ENCODE assay signal across 8 cellular contexts in genomic region chr3:98343647-98344507, GRCh38. TPM values are rescaled to one million over a fixed set of nuclear protein-coding genes. Genes with fewer than 3 reads are reported as not detected.
DNase-seq lines count a peak whose midpoint lies in the region; ATAC-seq and TF ChIP-seq lines count a peak whose summit lies in the region.

No MANE protein-coding gene starts in this region.

- H3K9me2 ChIP-seq in Karpas-422 (replicated peaks; ENCODE audit: insufficient read depth, low read length) = no peaks in the 10 kb centered on the region

- intact Hi-C loops in thyroid gland (cut with DNase I) = no loop called here

- no peak overlapping the region for H2AFZ ChIP-seq in Karpas-422 (ENCODE audit: low read length)

- ATAC-seq in GM21381 (IDR thresholded peaks at IDR 0.05; ENCODE audit: unreplicated experiment) = peak; percentile 61

- H3K36me3 ChIP-seq in Karpas-422 (ENCODE audit: insufficient read depth, low read length) = no peaks in the 10 kb centered on the region
- H3K36me3 ChIP-seq in thyroid gland = no peaks in the 10 kb centered on the region

- no peak overlapping the region for H3K4me3 ChIP-seq in Karpas-422 (ENCODE audit: low read length)
- no peak overlapping the region for H3K4me3 ChIP-seq in foreskin fibroblast (ENCODE audit: low read depth in 1 of 2, low read length in 2 of 2)
- H3K4me3 ChIP-seq in thyroid gland (replicated peaks in 1 of 3) = no peak overlapping the region

- no peaks in the 10 kb centered on the region for H3K79me2 ChIP-seq in Karpas-422 (ENCODE audit: low read length)

- no peaks in the 10 kb centered on the region for H3K9me3 ChIP-seq in Karpas-422 (ENCODE audit: low read length)
- no peaks in the 10 kb centered on the region for H3K9me3 ChIP-seq in thyroid gland

- no peak overlapping the region for H3K4me2 ChIP-seq in Karpas-422 (ENCODE audit: low read depth, low read length, poor library complexity, severe bottlenecking)

- DNase-seq in activated gamma-delta T cell treated with Interleukin-2 at 50 U/mL for 16 hours (peak; percentile 10), activated gamma-delta T cell (lab: John Stamatoyannopoulos, UW) (no peak), Karpas-422 (peak; percentile 87), SW480 (ENCODE audit: low spot score) (peak; percentile 36), foreskin fibroblast (peak in 1 of 2 donors; percentile 1), thyroid gland (peak; percentile 9 to 18)
- no peak for DNase-seq in activated CD4-positive, CD25-positive, alpha-beta regulatory T cell treated with anti-CD3 and anti-CD28 coated beads, Interleukin-2, amount 50 U/mL, for 72 hours

- peak; percentile 52 for TF ChIP-seq CTCF in foreskin fibroblast (IDR thresholded peaks at IDR 0.05; ENCODE audit: low read depth, low read length)
- peak in 3 of 6 experiments; percentile 34 to 57 (median 36) for TF ChIP-seq CTCF in thyroid gland (IDR thresholded peaks at IDR 0.05)

- H3K27me3 ChIP-seq in Karpas-422 (ENCODE audit: low read length) (no peaks in the 10 kb centered on the region), thyroid gland (no peaks in the 10 kb centered on the region)

- no peaks in the 10 kb centered on the region for H4K20me1 ChIP-seq in Karpas-422 (ENCODE audit: insufficient read depth, low read depth, low read length)

- no peak overlapping the region for H3K27ac ChIP-seq in Karpas-422 (ENCODE audit: low read length)
- H3K27ac ChIP-seq in thyroid gland = no peak overlapping the region

- 50 to 61% methylated on average over 13 of the region's 13 CpGs for WGBS in thyroid gland, 2 donors

- no peak overlapping the region for H3K9ac ChIP-seq in Karpas-422 (ENCODE audit: low read length)

- TF ChIP-seq POLR2A in thyroid gland (IDR thresholded peaks at IDR 0.05) = no peak

- H3K4me1 ChIP-seq in Karpas-422 (ENCODE audit: low read length) (no peaks in the 10 kb centered on the region), thyroid gland (no peaks in the 10 kb centered on the region)

RNA-seq across cellular contexts. Expression of gene OR5K4, which starts 9.8 kb away (rescaled TPM):
- not detected in 2 replicates for total RNA-seq in Karpas-422 (2014; rRNA removed; shearing (Covaris generic); ENCODE audit: low replicate concordance)
- not detected for total RNA-seq in thyroid gland

RNA-seq across cellular contexts. Expression of gene OR5K3, which starts 46.6 kb away (rescaled TPM):
- not detected in 2 replicates for total RNA-seq in Karpas-422 (2014; rRNA removed; shearing (Covaris generic); ENCODE audit: low replicate concordance)
- not detected for total RNA-seq in thyroid gland

Comparison
In these comparisons a context has a peak if more than half of its experiments do, and no peak if none do; other contexts are left out.
1. DNase-seq: peak in activated gamma-delta T cell treated with Interleukin-2 at 50 U/mL for 16 hours (single experiment), Karpas-422 (single experiment), SW480 (single experiment) and thyroid gland (2 of 2); none in activated gamma-delta T cell (single experiment) and activated CD4-positive, CD25-positive, alpha-beta regulatory T cell treated with anti-CD3 and anti-CD28 coated beads, Interleukin-2, amount 50 U/mL, for 72 hours (single experiment).